17 cellular contexts compared by ENCODE assay signal in genomic region chr22:49647346-49648026, GRCh38.
"Had no signal": no experiment of that assay in that cellular context is flagged by ENCODE, and none has a peak within 500 bp of the region (broad histone marks: within the 10 kb centered on the region; RNA-seq: fewer than 3 reads in every experiment).

No MANE protein-coding gene starts in this region.

- H3K27ac ChIP-seq: gastroesophageal sphincter, left ventricle myocardium inferior, psoas muscle, spleen had no signal

- H3K4me1 ChIP-seq: gastroesophageal sphincter, psoas muscle had no signal

- H3K9me3 ChIP-seq: psoas muscle, spleen had no signal

- H3K27ac Mint-ChIP-seq: activated naive CD4-positive, alpha-beta T cell treated with anti-CD3 and anti-CD28 coated beads, Interleukin-2, amount 50 U/mL, for 24 hours; nephron had no signal

- H3K4me3 ChIP-seq: gastroesophageal sphincter, left ventricle myocardium inferior, psoas muscle, spleen had no signal

- H3K4me3 Mint-ChIP-seq: activated naive CD4-positive, alpha-beta T cell treated with anti-CD3 and anti-CD28 coated beads, Interleukin-2, amount 50 U/mL, for 24 hours; nephron had no signal

- H3K27me3 Mint-ChIP-seq: activated naive CD4-positive, alpha-beta T cell treated with anti-CD3 and anti-CD28 coated beads, Interleukin-2, amount 50 U/mL, for 24 hours had no signal

- H3K27me3 ChIP-seq: spleen had no signal

- H3K4me1 Mint-ChIP-seq: nephron had no signal

- DNase-seq: activated CD4-positive, alpha-beta T cell treated with anti-CD3 and anti-CD28 coated beads, Interleukin-2, amount 50 U/mL, for 4 hours; activated CD4-positive, CD25-positive, alpha-beta regulatory T cell treated with anti-CD3 and anti-CD28 coated beads, Interleukin-2, amount 50 U/mL, for 72 hours; activated T-cell treated with anti-CD3 and anti-CD28 coated beads, Interleukin-2, amount 50 U/mL, for 1 hour; caudate nucleus; cortex of kidney; effector memory CD4-positive, alpha-beta T cell; left ventricle myocardium inferior; spleen; stimulated activated CD4-positive, alpha-beta T cell treated with anti-CD3 and anti-CD28 coated beads, Interleukin-1b, Interleukin-23, amount 100 ng/mL, for 48 hours; stimulated activated naive CD4-positive, alpha-beta T cell treated with Interleukin-2 at 50 U/mL for 16 hours; trophoblast cell had no signal

- FAIRE-seq: TTC549 had no signal

- H3K9me3 Mint-ChIP-seq: activated naive CD4-positive, alpha-beta T cell treated with anti-CD3 and anti-CD28 coated beads, Interleukin-2, amount 50 U/mL, for 24 hours had no signal

- H3K36me3 ChIP-seq: gastroesophageal sphincter, left ventricle myocardium inferior had no signal

- ATAC-seq: gastroesophageal sphincter, psoas muscle, sciatic nerve had no signal
